1 cellular context compared by ENCODE assay signal in genomic region chr21:44527156-44527982, GRCh38.
TF ChIP-seq lines count a peak whose summit lies in the region.

No MANE protein-coding gene starts in this region.

TF ChIP-seq in HepG2, 621 proteins besides CTCF, POLR2A, EP300 and RAD21:
- TF ChIP-seq SIX4 (CRISPR knock-in tag; IDR thresholded peaks at IDR 0.05): no peak
- TF ChIP-seq ATAD3A (CRISPR knock-in tag; IDR thresholded peaks at IDR 0.05): no peak
- TF ChIP-seq NFKB2 (CRISPR knock-in tag; IDR thresholded peaks at IDR 0.05; ENCODE audit: borderline replicate concordance): no peak
- TF ChIP-seq, protein P1, sequence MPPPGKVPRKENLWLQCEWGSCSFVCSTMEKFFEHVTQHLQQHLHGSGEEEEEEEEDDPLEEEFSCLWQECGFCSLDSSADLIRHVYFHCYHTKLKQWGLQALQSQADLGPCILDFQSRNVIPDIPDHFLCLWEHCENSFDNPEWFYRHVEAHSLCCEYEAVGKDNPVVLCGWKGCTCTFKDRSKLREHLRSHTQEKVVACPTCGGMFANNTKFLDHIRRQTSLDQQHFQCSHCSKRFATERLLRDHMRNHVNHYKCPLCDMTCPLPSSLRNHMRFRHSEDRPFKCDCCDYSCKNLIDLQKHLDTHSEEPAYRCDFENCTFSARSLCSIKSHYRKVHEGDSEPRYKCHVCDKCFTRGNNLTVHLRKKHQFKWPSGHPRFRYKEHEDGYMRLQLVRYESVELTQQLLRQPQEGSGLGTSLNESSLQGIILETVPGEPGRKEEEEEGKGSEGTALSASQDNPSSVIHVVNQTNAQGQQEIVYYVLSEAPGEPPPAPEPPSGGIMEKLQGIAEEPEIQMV (CRISPR knock-in tag; IDR thresholded peaks at IDR 0.05; ENCODE audit: low read depth): no peak
- TF ChIP-seq ZFP41 (CRISPR knock-in tag; IDR thresholded peaks at IDR 0.05; ENCODE audit: borderline replicate concordance): no peak
- TF ChIP-seq ZNF777 (CRISPR knock-in tag; IDR thresholded peaks at IDR 0.05): no peak
- TF ChIP-seq ZNF558 (CRISPR knock-in tag; IDR thresholded peaks at IDR 0.05; ENCODE audit: borderline replicate concordance): no peak
- no peak for TF ChIP-seq CBX1 (IDR thresholded peaks at IDR 0.05; ENCODE audit: low read depth)
- TF ChIP-seq ZNF441 (CRISPR knock-in tag; IDR thresholded peaks at IDR 0.05; ENCODE audit: borderline replicate concordance): no peak
- TF ChIP-seq ZNF350 (CRISPR knock-in tag; IDR thresholded peaks at IDR 0.05; ENCODE audit: borderline replicate concordance, low read depth): no peak
